In genomic region chr11:69483170-69483569, GRCh38 we compare ENCODE assay signal across 33 cellular contexts. TPM values are rescaled to one million over a fixed set of nuclear protein-coding genes. Genes with fewer than 3 reads are reported as not detected.
"Had no signal": no experiment of that assay in that cellular context is flagged by ENCODE, and none has a peak within 500 bp of the region (broad histone marks: within the 10 kb centered on the region; RNA-seq: fewer than 3 reads in every experiment).

No MANE protein-coding gene starts in this region.

- H3K27me3 Mint-ChIP-seq: activated CD4-positive, alpha-beta T cell treated with anti-CD3 and anti-CD28 coated beads for 36 hours; activated CD8-positive, alpha-beta memory T cell treated with anti-CD3 and anti-CD28 coated beads, Interleukin-2, amount 10 ng/mL, durations not matched to agents 7 days and 5 days; activated naive CD4-positive, alpha-beta T cell treated with anti-CD3 and anti-CD28 coated beads, Interleukin-2, amount 50 U/mL, for 24 hours; activated naive CD8-positive, alpha-beta T cell treated with anti-CD3 and anti-CD28 coated beads, Interleukin-2, amount 50 U/mL, for 24 hours; dendritic cell treated with granulocyte-macrophage colony-stimulating factor and Interleukin-4, amounts not matched to agents 40 ng/mL and 50 ng/mL, for 4 days; stimulated activated naive CD8-positive, alpha-beta T cell treated with anti-CD3 and anti-CD28 coated beads, Interleukin-15, Interleukin-2, amounts not matched to agents 100 ng/mL and 50 ng/mL, for 24 hours had no signal

- H3K9me3 ChIP-seq: esophagus squamous epithelium, heart right ventricle, left ventricle myocardium inferior, mucosa of descending colon, thyroid gland, upper lobe of right lung had no signal

- ATAC-seq: activated CD4-positive, alpha-beta T cell treated with anti-CD3 and anti-CD28 coated beads for 36 hours; activated CD8-positive, alpha-beta memory T cell treated with anti-CD3 and anti-CD28 coated beads, Interleukin-2, amount 10 ng/mL, durations not matched to agents 7 days and 5 days; activated CD8-positive, alpha-beta T cell treated with anti-CD3 and anti-CD28 coated beads, Interleukin-2, amount 10 ng/mL, durations not matched to agents 7 days and 5 days; activated naive CD8-positive, alpha-beta T cell treated with anti-CD3 and anti-CD28 coated beads, Interleukin-2, amount 50 U/mL, for 24 hours; heart right ventricle; mucosa of descending colon; sciatic nerve; stimulated activated effector memory CD8-positive, alpha-beta T cell treated with anti-CD3 and anti-CD28 coated beads, Interleukin-12 subunit alpha, Interleukin-12 subunit beta, amount 100 ng/mL, for 72 hours; upper lobe of right lung had no signal

- H3K36me3 ChIP-seq: esophagus squamous epithelium, heart right ventricle, left ventricle myocardium inferior, thyroid gland, upper lobe of right lung had no signal

- H3K4me3 ChIP-seq: esophagus squamous epithelium, heart right ventricle, left ventricle myocardium inferior, mucosa of descending colon, skin epidermis, thyroid gland, upper lobe of right lung had no signal

- H3K36me3 Mint-ChIP-seq: activated CD8-positive, alpha-beta memory T cell treated with anti-CD3 and anti-CD28 coated beads, Interleukin-2, amount 10 ng/mL, durations not matched to agents 7 days and 5 days; activated naive CD4-positive, alpha-beta T cell treated with anti-CD3 and anti-CD28 coated beads, Interleukin-2, amount 50 U/mL, for 24 hours; stimulated activated effector memory CD8-positive, alpha-beta T cell treated with anti-CD3 and anti-CD28 coated beads, Interleukin-12 subunit alpha, Interleukin-12 subunit beta, amount 100 ng/mL, for 72 hours had no signal

- H3K27ac Mint-ChIP-seq: activated CD4-positive, alpha-beta T cell treated with anti-CD3 and anti-CD28 coated beads for 36 hours; activated CD8-positive, alpha-beta memory T cell treated with anti-CD3 and anti-CD28 coated beads, Interleukin-2, amount 10 ng/mL, durations not matched to agents 7 days and 5 days; activated CD8-positive, alpha-beta T cell treated with anti-CD3 and anti-CD28 coated beads, Interleukin-2, amount 10 ng/mL, durations not matched to agents 7 days and 5 days; activated naive CD4-positive, alpha-beta T cell treated with anti-CD3 and anti-CD28 coated beads, Interleukin-2, amount 50 U/mL, for 24 hours; activated naive CD8-positive, alpha-beta T cell treated with anti-CD3 and anti-CD28 coated beads, Interleukin-2, amount 50 U/mL, for 24 hours; activated T-helper 2 cell treated with anti-CD3 and anti-CD28 coated beads, Interferon-gamma antibody, Interleukin-2, Interleukin-4, amounts not matched to agents 10 μg/mL and 5 μg/mL and 100 μg/mL, durations not matched to agents 14 hours and 24 hours and 36 hours; dendritic cell treated with granulocyte-macrophage colony-stimulating factor and Interleukin-4, amounts not matched to agents 40 ng/mL and 50 ng/mL, for 4 days; nephron progenitor cell; stimulated activated effector memory CD8-positive, alpha-beta T cell treated with anti-CD3 and anti-CD28 coated beads, Interleukin-12 subunit alpha, Interleukin-12 subunit beta, amount 100 ng/mL, for 72 hours; stimulated activated naive CD8-positive, alpha-beta T cell treated with anti-CD3 and anti-CD28 coated beads, Interleukin-15, Interleukin-2, amounts not matched to agents 100 ng/mL and 50 ng/mL, for 24 hours; T-helper 2 cell treated with Interferon-gamma antibody and Interleukin-4, amounts not matched to agents 5 μg/mL and 100 μg/mL, for 36 hours had no signal

- H3K4me3 Mint-ChIP-seq: activated CD4-positive, alpha-beta T cell treated with anti-CD3 and anti-CD28 coated beads for 36 hours; activated CD8-positive, alpha-beta memory T cell treated with anti-CD3 and anti-CD28 coated beads, Interleukin-2, amount 10 ng/mL, durations not matched to agents 7 days and 5 days; activated CD8-positive, alpha-beta T cell treated with anti-CD3 and anti-CD28 coated beads, Interleukin-2, amount 10 ng/mL, durations not matched to agents 7 days and 5 days; activated naive CD4-positive, alpha-beta T cell treated with anti-CD3 and anti-CD28 coated beads, Interleukin-2, amount 50 U/mL, for 24 hours; activated naive CD8-positive, alpha-beta T cell treated with anti-CD3 and anti-CD28 coated beads, Interleukin-2, amount 50 U/mL, for 24 hours; dendritic cell treated with granulocyte-macrophage colony-stimulating factor and Interleukin-4, amounts not matched to agents 40 ng/mL and 50 ng/mL, for 4 days; nephron progenitor cell; stimulated activated effector memory CD8-positive, alpha-beta T cell treated with anti-CD3 and anti-CD28 coated beads, Interleukin-12 subunit alpha, Interleukin-12 subunit beta, amount 100 ng/mL, for 72 hours; stimulated activated naive CD8-positive, alpha-beta T cell treated with anti-CD3 and anti-CD28 coated beads, Interleukin-15, Interleukin-2, amounts not matched to agents 100 ng/mL and 50 ng/mL, for 24 hours; T-helper 2 cell treated with Interferon-gamma antibody and Interleukin-4, amounts not matched to agents 5 μg/mL and 100 μg/mL, for 36 hours had no signal

- H3K27me3 ChIP-seq: esophagus squamous epithelium, heart right ventricle, thyroid gland, upper lobe of right lung had no signal

- H3K9me3 Mint-ChIP-seq: activated naive CD4-positive, alpha-beta T cell treated with anti-CD3 and anti-CD28 coated beads, Interleukin-2, amount 50 U/mL, for 24 hours; activated naive CD8-positive, alpha-beta T cell treated with anti-CD3 and anti-CD28 coated beads, Interleukin-2, amount 50 U/mL, for 24 hours; activated T-helper 2 cell treated with anti-CD3 and anti-CD28 coated beads, Interferon-gamma antibody, Interleukin-2, Interleukin-4, amounts not matched to agents 10 μg/mL and 5 μg/mL and 100 μg/mL, durations not matched to agents 14 hours and 24 hours and 36 hours; dendritic cell treated with granulocyte-macrophage colony-stimulating factor and Interleukin-4, amounts not matched to agents 40 ng/mL and 50 ng/mL, for 4 days; nephron progenitor cell; stimulated activated effector memory CD8-positive, alpha-beta T cell treated with anti-CD3 and anti-CD28 coated beads, Interleukin-12 subunit alpha, Interleukin-12 subunit beta, amount 100 ng/mL, for 72 hours; stimulated activated naive CD8-positive, alpha-beta T cell treated with anti-CD3 and anti-CD28 coated beads, Interleukin-15, Interleukin-2, amounts not matched to agents 100 ng/mL and 50 ng/mL, for 24 hours; T-helper 2 cell treated with Interferon-gamma antibody and Interleukin-4, amounts not matched to agents 5 μg/mL and 100 μg/mL, for 36 hours had no signal

- H3K4me1 ChIP-seq: upper lobe of right lung had no signal

- H3K27ac ChIP-seq: epithelial cell of prostate, esophagus squamous epithelium, heart right ventricle, left ventricle myocardium inferior, skin epidermis, thyroid gland, upper lobe of right lung had no signal

- H3K4me1 Mint-ChIP-seq: activated CD4-positive, alpha-beta T cell treated with anti-CD3 and anti-CD28 coated beads for 36 hours; activated CD8-positive, alpha-beta memory T cell treated with anti-CD3 and anti-CD28 coated beads, Interleukin-2, amount 10 ng/mL, durations not matched to agents 7 days and 5 days; activated naive CD4-positive, alpha-beta T cell treated with anti-CD3 and anti-CD28 coated beads, Interleukin-2, amount 50 U/mL, for 24 hours; activated naive CD8-positive, alpha-beta T cell treated with anti-CD3 and anti-CD28 coated beads, Interleukin-2, amount 50 U/mL, for 24 hours; stimulated activated effector memory CD8-positive, alpha-beta T cell treated with anti-CD3 and anti-CD28 coated beads, Interleukin-12 subunit alpha, Interleukin-12 subunit beta, amount 100 ng/mL, for 72 hours had no signal

- DNase-seq: activated CD4-positive, alpha-beta T cell treated with anti-CD3 and anti-CD28 coated beads for 36 hours; activated CD4-positive, CD25-positive, alpha-beta regulatory T cell; activated CD8-positive, alpha-beta memory T cell treated with anti-CD3 and anti-CD28 coated beads, Interleukin-2, amount 10 ng/mL, durations not matched to agents 7 days and 5 days; activated CD8-positive, alpha-beta T cell treated with anti-CD3 and anti-CD28 coated beads, Interleukin-2, amount 10 ng/mL, durations not matched to agents 7 days and 5 days; activated naive CD8-positive, alpha-beta T cell treated with anti-CD3 and anti-CD28 coated beads, Interleukin-2, amount 50 U/mL, for 24 hours; activated T-cell treated with anti-CD3 and anti-CD28 coated beads, Interleukin-2, amount 50 U/mL, for 48 hours; amygdala; central memory CD4-positive, alpha-beta T cell; effector CD4-positive, alpha-beta T cell; esophagus squamous epithelium; foreskin melanocyte; heart right ventricle; kidney glomerular epithelial cell; nephron progenitor cell; stimulated activated CD4-positive, alpha-beta T cell treated with anti-CD3 and anti-CD28 coated beads, Interleukin-4, amount 100 ng/mL, for 24 hours; substantia nigra; thyroid gland had no signal

RNA-seq across cellular contexts. Expression of gene LINC01488, which starts 1.7 kb away (rescaled TPM):
- total RNA-seq: activated CD4-positive, alpha-beta T cell treated with anti-CD3 and anti-CD28 coated beads for 36 hours; activated CD8-positive, alpha-beta memory T cell treated with anti-CD3 and anti-CD28 coated beads, Interleukin-2, amount 10 ng/mL, durations not matched to agents 7 days and 5 days; activated CD8-positive, alpha-beta T cell treated with anti-CD3 and anti-CD28 coated beads, Interleukin-2, amount 10 ng/mL, durations not matched to agents 7 days and 5 days; activated T-helper 2 cell treated with anti-CD3 and anti-CD28 coated beads, Interferon-gamma antibody, Interleukin-2, Interleukin-4, amounts not matched to agents 10 μg/mL and 5 μg/mL and 100 μg/mL, durations not matched to agents 14 hours and 24 hours and 36 hours; esophagus squamous epithelium; glomerular endothelial cell; mesenteric fat pad; mucosa of descending colon; myocyte; omental fat pad; sciatic nerve; thyroid gland; upper lobe of right lung had no signal
